Comparison of ENCODE assay signal across 28 cellular contexts in the genomic region with DNA sequence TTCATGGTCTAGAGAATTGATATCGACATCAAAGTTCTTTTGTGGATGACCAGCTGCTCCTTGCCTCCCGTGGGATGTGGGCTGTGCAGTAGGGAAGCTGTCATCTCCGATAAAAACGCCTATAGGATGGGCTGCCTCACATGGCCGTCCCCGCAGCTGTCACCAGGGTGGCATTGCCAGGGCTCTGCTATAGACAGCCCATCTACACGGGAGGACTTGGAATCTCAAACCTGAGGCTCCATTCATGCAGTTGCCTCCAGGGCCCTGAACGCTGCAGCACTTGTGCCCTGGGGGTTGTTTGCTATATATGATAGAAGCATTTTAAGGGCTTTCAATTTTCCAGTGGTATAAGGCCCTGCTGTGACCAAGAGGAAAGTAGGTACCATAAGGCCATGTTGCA.
A peak's percentile ranks its signal among the peaks of the same experiment; 100 is the strongest.
DNase-seq lines count a peak whose midpoint lies in the region; ATAC-seq and TF ChIP-seq lines count a peak whose summit lies in the region.
"Had no signal": no experiment of that assay in that cellular context is flagged by ENCODE, and none has a peak within 500 bp of the region (broad histone marks: within the 10 kb centered on the region; RNA-seq: fewer than 3 reads in every experiment).

No MANE protein-coding gene starts in this region.

- H3K27me3 Mint-ChIP-seq in endodermal cell (ENCODE audit: insufficient read depth) (no peaks in the 10 kb centered on the region), nephron progenitor cell (ENCODE audit: low read depth, poor library complexity) (peaks cover under 1% of the 10 kb centered on the region)

- H3K4me3 ChIP-seq in BE2C (ENCODE audit: low read depth, low read length), result peak overlapping the region; percentile 0
- H3K4me3 ChIP-seq in endodermal cell (ENCODE audit: low read length), result no peak overlapping the region
- H3K4me3 ChIP-seq: PC-9 had no signal

- TF ChIP-seq CTCF in BE2C (IDR thresholded peaks at IDR 0.05; ENCODE audit: low read depth, low read length), result no peak
- TF ChIP-seq CTCF in endodermal cell (conservative IDR thresholded peaks at IDR 0.05), result no peak
- no peak for TF ChIP-seq CTCF in nephron progenitor cell (IDR thresholded peaks at IDR 0.05)

- H3K27ac ChIP-seq in endodermal cell (ENCODE audit: low read depth, low read length), result no peak overlapping the region
- H3K27ac ChIP-seq: HL-60, KMS-11, PC-9 had no signal

- H3K27me3 ChIP-seq in BE2C (no peaks in the 10 kb centered on the region), endodermal cell (ENCODE audit: control insufficient read depth, insufficient read depth, low read length, poor library complexity, severe bottlenecking) (no peaks in the 10 kb centered on the region)

- H3K36me3 Mint-ChIP-seq in endodermal cell (ENCODE audit: low read depth) (peaks cover 2% of the 10 kb centered on the region), nephron progenitor cell (ENCODE audit: low read depth) (peaks cover 4% of the 10 kb centered on the region)
- H3K36me3 Mint-ChIP-seq in activated naive CD4-positive, alpha-beta T cell treated with anti-CD3 and anti-CD28 coated beads, Interleukin-2, amount 50 U/mL, for 72 hours, result no peaks in the 10 kb centered on the region
- H3K36me3 Mint-ChIP-seq: CD14-positive monocyte; CD8-positive, alpha-beta memory T cell had no signal

- H3K4me3 Mint-ChIP-seq in endodermal cell (no peak overlapping the region), nephron progenitor cell (no peak overlapping the region)
- H3K4me3 Mint-ChIP-seq: CD14-positive monocyte; CD8-positive, alpha-beta memory T cell; IgD-negative memory B cell had no signal

- H3K4me1 ChIP-seq in BE2C (peaks cover 48% of the 10 kb centered on the region), endodermal cell (ENCODE audit: control insufficient read depth, insufficient read depth, low read length) (no peaks in the 10 kb centered on the region)

- no peaks in the 10 kb centered on the region for H3K36me3 ChIP-seq in BE2C
- no peaks in the 10 kb centered on the region for H3K36me3 ChIP-seq in endodermal cell (ENCODE audit: control insufficient read depth, insufficient read depth, low read length)

- no peak for ATAC-seq in activated naive CD4-positive, alpha-beta T cell treated with anti-CD3 and anti-CD28 coated beads, Interleukin-2, amount 50 U/mL, for 72 hours
- ATAC-seq: HCT116, Right ventricle myocardium inferior had no signal

- no peak overlapping the region for H3K9ac ChIP-seq in endodermal cell (ENCODE audit: extremely low read depth, low read length, poor library complexity, severe bottlenecking)
- H3K9ac ChIP-seq: KMS-11 had no signal

- peak; percentile 100 for DNase-seq in BE2C
- DNase-seq in OCI-M1 (lab: John Stamatoyannopoulos, UW), result peak; percentile 9
- DNase-seq in endodermal cell, result peak; percentile 22
- no peak for DNase-seq in nephron progenitor cell
- no peak for DNase-seq in NCI-H2081 treated with DMSO at 0.1 percent for 48 hours (lab: John Stamatoyannopoulos, UW)
- no peak for DNase-seq in activated naive CD4-positive, alpha-beta T cell treated with anti-CD3 and anti-CD28 coated beads, Interleukin-2, amount 50 U/mL, for 72 hours (ENCODE audit: low spot score in 2 of 2)
- DNase-seq in Ammon's horn (ENCODE audit: low spot score), result no peak
- no peak for DNase-seq in NCI-H2196 treated with DMSO at 0.1 percent for 48 hours (lab: John Stamatoyannopoulos, UW; ENCODE audit: unreplicated experiment)
- DNase-seq: AML-193; CD8-positive, alpha-beta memory T cell; DMS 273 treated with DMSO at 0.1 percent for 48 hours; DMS79 treated with DMSO at 0.1 percent for 48 hours; GF-D8; NCI-H1048; NCI-H1417; NCI-H187; NCI-H2107; NCI-H446 treated with DMSO at 0.1 percent for 48 hours; NCI-H526; NCI-H82; NK-92 treated with Interleukin-12 subunit alpha and Interleukin-12 subunit beta, amount 100 ng/mL, for 24 hours; PC-9 had no signal

- H3K27ac Mint-ChIP-seq in endodermal cell (no peak overlapping the region), nephron progenitor cell (peak overlapping the region; percentile 66)
- no peak overlapping the region for H3K27ac Mint-ChIP-seq in activated naive CD4-positive, alpha-beta T cell treated with anti-CD3 and anti-CD28 coated beads, Interleukin-2, amount 50 U/mL, for 72 hours
- H3K27ac Mint-ChIP-seq: CD14-positive monocyte, IgD-negative memory B cell had no signal

- H3K9me3 Mint-ChIP-seq in endodermal cell (peaks cover 11% of the 10 kb centered on the region), nephron progenitor cell (peaks cover 9% of the 10 kb centered on the region)
- H3K9me3 Mint-ChIP-seq in activated naive CD4-positive, alpha-beta T cell treated with anti-CD3 and anti-CD28 coated beads, Interleukin-2, amount 50 U/mL, for 72 hours, result no peaks in the 10 kb centered on the region
- H3K9me3 Mint-ChIP-seq: CD14-positive monocyte had no signal

- peaks cover 15% of the 10 kb centered on the region for H3K4me1 Mint-ChIP-seq in endodermal cell
- peaks cover 24% of the 10 kb centered on the region for H3K4me1 Mint-ChIP-seq in nephron progenitor cell
- H3K4me1 Mint-ChIP-seq: CD14-positive monocyte; CD8-positive, alpha-beta memory T cell; IgD-negative memory B cell had no signal

- H3K9me3 ChIP-seq in BE2C (peaks cover 34% of the 10 kb centered on the region), endodermal cell (ENCODE audit: control insufficient read depth, low read length) (peaks cover 6% of the 10 kb centered on the region)

- WGBS in endodermal cell (ENCODE audit: insufficient coverage in 1 of 2, insufficient read length in 1 of 2), 2 experiments, result 67 to 71% methylated on average over 3 to 8 of the region's 8 CpGs

Comparison
In these comparisons a context has a peak if more than half of its experiments do, and no peak if none do; other contexts are left out.
1. DNase-seq: peak in BE2C (single experiment), OCI-M1 (single experiment) and endodermal cell (single experiment); none in nephron progenitor cell (single experiment), NCI-H2081 treated with DMSO at 0.1 percent for 48 hours (single experiment), activated naive CD4-positive, alpha-beta T cell treated with anti-CD3 and anti-CD28 coated beads, Interleukin-2, amount 50 U/mL, for 72 hours (0 of 2), Ammon's horn (single experiment) and NCI-H2196 treated with DMSO at 0.1 percent for 48 hours (single experiment).